ENCODE assay signal across 15 cellular contexts in the genomic region with DNA sequence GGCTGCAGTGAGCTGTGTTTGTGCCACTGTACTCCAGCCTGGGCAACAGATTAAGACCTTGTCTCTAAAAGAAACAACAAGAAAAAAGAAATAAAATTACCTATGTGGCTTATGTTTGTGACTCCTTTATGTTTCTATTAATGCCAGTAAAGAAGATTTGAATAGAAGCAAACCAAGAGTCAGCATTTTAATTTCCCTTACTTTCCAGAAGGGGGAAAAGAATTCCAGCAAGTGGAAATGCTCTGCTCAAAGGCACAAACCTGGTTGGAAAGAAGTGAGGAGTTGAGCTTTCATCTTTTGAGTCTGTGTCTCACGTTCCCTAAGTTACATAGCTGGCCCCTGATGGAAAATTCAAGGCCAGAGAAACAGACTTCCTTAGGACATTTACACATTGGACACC.
"Had no signal": no experiment of that assay in that cellular context is flagged by ENCODE, and none has a peak within 500 bp of the region (broad histone marks: within the 10 kb centered on the region; RNA-seq: fewer than 3 reads in every experiment).

No MANE protein-coding gene starts in this region.

- H3K9ac ChIP-seq: neural progenitor cell had no signal

- H3K27me3 ChIP-seq: breast epithelium, neural progenitor cell, spleen, suprapubic skin had no signal

- ATAC-seq: activated CD4-positive, CD25-positive, alpha-beta regulatory T cell treated with anti-CD3 and anti-CD28 coated beads, Interleukin-2, amount 50 U/mL, for 24 hours; activated naive CD4-positive, alpha-beta T cell treated with anti-CD3 and anti-CD28 coated beads, Interleukin-2, amount 50 U/mL, for 72 hours; right cardiac atrium had no signal

- H3K27ac ChIP-seq: breast epithelium, neural progenitor cell, spleen, suprapubic skin had no signal

- DNase-seq: activated CD4-positive, alpha-beta T cell treated with anti-CD3 and anti-CD28 coated beads, Interleukin-2, amount 50 U/mL, for 4 hours; activated effector memory CD4-positive, alpha-beta T cell treated with Interleukin-2 at 50 U/mL for 16 hours; activated T-cell treated with anti-CD3 and anti-CD28 coated beads, Interleukin-2, amount 50 U/mL, for 1 hour; amniotic stem cell; kidney; posterior cingulate gyrus; right cardiac atrium; spleen; stimulated activated CD4-positive, alpha-beta T cell treated with anti-CD3 and anti-CD28 coated beads, Interleukin-2, amount 100 ng/mL, for 24 hours; stimulated activated naive CD4-positive, alpha-beta T cell treated with Interleukin-2 at 50 U/mL for 16 hours had no signal

- H3K4me2 ChIP-seq: neural progenitor cell had no signal

- H3K9me3 ChIP-seq: breast epithelium, spleen, suprapubic skin had no signal

- H3K36me3 ChIP-seq: breast epithelium, neural progenitor cell, spleen, suprapubic skin had no signal

- H3K4me1 ChIP-seq: breast epithelium, neural progenitor cell, spleen, suprapubic skin had no signal

- H3K4me3 ChIP-seq: breast epithelium, neural progenitor cell, spleen, suprapubic skin had no signal
